ENCODE assay signal across 8 cellular contexts in genomic region chr20:49620364-49621240, GRCh38. TPM values are rescaled to one million over a fixed set of nuclear protein-coding genes. Genes with fewer than 3 reads are reported as not detected.
DNase-seq lines count a peak whose midpoint lies in the region; ATAC-seq and TF ChIP-seq lines count a peak whose summit lies in the region.

No MANE protein-coding gene starts in this region.

- H3K9me3 ChIP-seq in trophoblast cell (ENCODE audit: insufficient read depth, low read depth, low read length), result peaks cover 2% of the 10 kb centered on the region

- no peak overlapping the region for H3K9ac ChIP-seq in trophoblast cell (ENCODE audit: low read length)

- peak; percentile 80 for ATAC-seq in GM18861 (IDR thresholded peaks at IDR 0.05; ENCODE audit: unreplicated experiment)
- ATAC-seq in GM21619 (IDR thresholded peaks at IDR 0.05; ENCODE audit: unreplicated experiment), result peak; percentile 80
- peak; percentile 86 for ATAC-seq in HG03565 (IDR thresholded peaks at IDR 0.05; ENCODE audit: unreplicated experiment)

- DNase-seq in germinal center (ENCODE audit: low spot score) (peak; percentile 83), NCI-H2171 treated with DMSO at 0.1 percent for 48 hours (lab: John Stamatoyannopoulos, UW) (no peak), dorsolateral prefrontal cortex (no peak), trophoblast cell (no peak), SHP77 treated with DMSO at 0.1 percent for 48 hours (lab: John Stamatoyannopoulos, UW) (no peak)

- no peak overlapping the region for H3K4me2 ChIP-seq in trophoblast cell (ENCODE audit: low read length)

- no peak overlapping the region for H4K8ac ChIP-seq in trophoblast cell (ENCODE audit: low read depth, low read length)

- H2BK120ac ChIP-seq in trophoblast cell (ENCODE audit: insufficient read depth, low read length, poor library complexity), result no peak overlapping the region

- no peak overlapping the region for H3K23ac ChIP-seq in trophoblast cell (ENCODE audit: low read length)

- H3K79me2 ChIP-seq in trophoblast cell (ENCODE audit: control insufficient read depth, insufficient read depth, low read length, poor library complexity), result no peaks in the 10 kb centered on the region

- H2AK5ac ChIP-seq in trophoblast cell (ENCODE audit: low read length), result no peak overlapping the region

- H3K27me3 ChIP-seq in dorsolateral prefrontal cortex (no peaks in the 10 kb centered on the region), trophoblast cell (ENCODE audit: insufficient read depth, low read length) (no peaks in the 10 kb centered on the region)

- H4K12ac ChIP-seq in trophoblast cell (ENCODE audit: low read depth, low read length), result no peak overlapping the region

- H2AFZ ChIP-seq in trophoblast cell (ENCODE audit: insufficient read depth, low read length, poor library complexity), result no peak overlapping the region

- H3K4me1 ChIP-seq in trophoblast cell (ENCODE audit: control insufficient read depth in 1 of 2, insufficient read depth in 2 of 2, low read length in 2 of 2), result peaks cover 2 to 6% of the 10 kb centered on the region in 2 experiments

- H3K18ac ChIP-seq in trophoblast cell (ENCODE audit: low read length), result no peak overlapping the region

- no CpG with 5 or more reads among the region's 12 CpGs for WGBS in trophoblast cell (ENCODE audit: extremely low coverage, insufficient coverage, insufficient read length)

- H4K91ac ChIP-seq in trophoblast cell (ENCODE audit: low read depth, low read length), result no peak overlapping the region

- H3K14ac ChIP-seq in trophoblast cell (ENCODE audit: low read length), result no peak overlapping the region

- intact Hi-C loops in dorsolateral prefrontal cortex (cut with DNase I), result no loop called here

- H2BK5ac ChIP-seq in trophoblast cell (ENCODE audit: low read depth, low read length, poor library complexity), result no peak overlapping the region

- H3K4me3 ChIP-seq in dorsolateral prefrontal cortex (no peak overlapping the region), trophoblast cell (ENCODE audit: low read depth, low read length) (no peak overlapping the region)

- H3K4ac ChIP-seq in trophoblast cell (ENCODE audit: low read depth, low read length), result no peak overlapping the region

- H2BK12ac ChIP-seq in trophoblast cell (ENCODE audit: low read length), result no peak overlapping the region

- peaks cover 2% of the 10 kb centered on the region for H3K79me1 ChIP-seq in trophoblast cell (ENCODE audit: low read length)

- peak overlapping the region in 1 of 59 donors; percentile 21 for H3K27ac ChIP-seq in dorsolateral prefrontal cortex
- no peak overlapping the region for H3K27ac ChIP-seq in trophoblast cell (ENCODE audit: low read depth, low read length)

- H3K36me3 ChIP-seq in trophoblast cell (ENCODE audit: control insufficient read depth in 1 of 2, insufficient read depth in 2 of 2, low read length in 2 of 2), result no peaks in the 10 kb centered on the region

- no peak for TF ChIP-seq CTCF in dorsolateral prefrontal cortex (IDR thresholded peaks at IDR 0.05 in 54 of 56, conservative IDR thresholded peaks at IDR 0.05 in 2 of 56; ENCODE audit: low read depth in 1 of 56, partially characterized antibody in 56 of 56)

RNA-seq across cellular contexts. Expression of gene PTGIS, which starts 52.7 kb away (rescaled TPM):
- total RNA-seq in dorsolateral prefrontal cortex, result 10 to 100 TPM in 2 of 120 experiments, 1 to 10 TPM in 113, under 1 TPM in 5; 0.66 to 21.1 (median 2.7) TPM
- 11.2 and 11.8 TPM in 2 replicates for polyA plus RNA-seq in trophoblast cell (2013)
